ENCODE assay signal across 23 cellular contexts in the genomic region with DNA sequence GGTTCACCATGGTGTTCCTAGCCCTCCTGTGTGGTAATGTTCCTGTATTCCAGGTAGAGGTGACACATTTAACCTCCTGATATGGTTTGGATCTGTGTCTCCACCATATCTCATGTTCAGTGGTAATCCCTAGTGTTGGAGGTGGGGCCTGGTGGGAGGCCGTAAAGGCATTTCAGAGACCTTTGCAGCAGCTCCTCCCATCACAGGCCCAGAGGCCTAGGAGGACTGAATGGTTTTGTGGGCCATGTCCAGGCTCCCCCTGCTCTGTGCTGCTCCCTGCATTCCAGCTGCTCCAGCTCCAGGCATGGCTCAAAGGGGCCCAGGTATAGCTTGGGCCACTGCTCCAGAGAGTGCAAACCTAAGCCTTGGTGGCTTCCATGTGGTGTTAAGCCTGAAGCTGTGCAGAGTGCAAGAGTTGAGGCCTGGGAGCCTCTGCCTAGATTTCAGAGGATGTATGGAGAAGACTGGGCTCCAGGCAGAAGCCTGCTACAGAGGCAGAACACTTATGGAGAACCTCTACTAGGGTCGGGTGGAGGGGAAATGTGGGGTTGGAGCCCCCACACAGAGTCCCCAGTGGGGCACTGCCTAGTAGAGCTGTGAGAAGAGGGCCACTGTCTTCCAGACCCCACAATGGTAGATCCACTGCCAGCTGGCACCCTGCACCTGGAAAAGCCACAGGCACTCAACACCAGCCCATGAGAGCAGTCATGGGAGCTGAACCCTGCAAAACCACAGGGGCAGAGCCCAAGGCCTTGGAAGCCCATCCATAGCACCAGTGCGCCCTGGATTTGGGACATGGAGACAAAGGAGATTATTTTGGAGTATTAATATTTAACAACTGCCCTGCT. TPM values are rescaled to one million over a fixed set of nuclear protein-coding genes. Genes with fewer than 3 reads are reported as not detected.
"Had no signal": no experiment of that assay in that cellular context is flagged by ENCODE, and none has a peak within 500 bp of the region (broad histone marks: within the 10 kb centered on the region; RNA-seq: fewer than 3 reads in every experiment).

No MANE protein-coding gene starts in this region.

- FAIRE-seq: TTC549, urothelium cell line had no signal

- H3K27ac Mint-ChIP-seq: activated naive CD4-positive, alpha-beta T cell treated with anti-CD3 and anti-CD28 coated beads, Interleukin-2, amount 10 ng/mL, durations not matched to agents 7 days and 5 days; activated naive CD8-positive, alpha-beta T cell treated with anti-CD3 and anti-CD28 coated beads, Interleukin-2, amount 10 ng/mL, durations not matched to agents 7 days and 5 days; brain; nephron progenitor cell had no signal

- H3K4me3 ChIP-seq: ascending aorta, gastrocnemius medialis, right atrium auricular region, testis had no signal

- H3K4me3 Mint-ChIP-seq: activated naive CD4-positive, alpha-beta T cell treated with anti-CD3 and anti-CD28 coated beads, Interleukin-2, amount 10 ng/mL, durations not matched to agents 7 days and 5 days; activated naive CD8-positive, alpha-beta T cell treated with anti-CD3 and anti-CD28 coated beads, Interleukin-2, amount 10 ng/mL, durations not matched to agents 7 days and 5 days; brain; naive B cell; nephron progenitor cell; T-helper 1 cell treated with Interleukin-12 subunit alpha and Interleukin-12 subunit beta and Interleukin-4 antibody, amounts not matched to agents 30 μg/mL and 1 μg/mL, for 36 hours had no signal

- H3K27me3 ChIP-seq: ascending aorta, gastrocnemius medialis, right atrium auricular region, testis had no signal

- H3K27me3 Mint-ChIP-seq: activated naive CD4-positive, alpha-beta T cell treated with anti-CD3 and anti-CD28 coated beads, Interleukin-2, amount 10 ng/mL, durations not matched to agents 7 days and 5 days; activated naive CD8-positive, alpha-beta T cell treated with anti-CD3 and anti-CD28 coated beads, Interleukin-2, amount 10 ng/mL, durations not matched to agents 7 days and 5 days had no signal

- H3K36me3 Mint-ChIP-seq: activated naive CD4-positive, alpha-beta T cell treated with anti-CD3 and anti-CD28 coated beads, Interleukin-2, amount 10 ng/mL, durations not matched to agents 7 days and 5 days had no signal

- DNase-seq: activated CD4-positive, alpha-beta T cell treated with anti-CD3 and anti-CD28 coated beads for 4 hours; activated CD4-positive, alpha-beta T cell treated with anti-CD3 and anti-CD28 coated beads, Interleukin-2, amount 50 U/mL, for 4 hours; activated gamma-delta T cell; activated naive CD4-positive, alpha-beta T cell treated with anti-CD3 and anti-CD28 coated beads, Interleukin-2, amount 10 ng/mL, durations not matched to agents 7 days and 5 days; activated naive CD8-positive, alpha-beta T cell treated with anti-CD3 and anti-CD28 coated beads, Interleukin-2, amount 10 ng/mL, durations not matched to agents 7 days and 5 days; activated T-cell treated with anti-CD3 and anti-CD28 coated beads for 4 hours; gastrocnemius medialis; glutamatergic neuron; islet precursor cell; mammary epithelial cell; naive B cell; nephron progenitor cell; nucleus accumbens; stimulated activated naive CD4-positive, alpha-beta T cell treated with Interleukin-2 at 50 U/mL for 16 hours; T-helper 9 cell; testis; trophoblast cell had no signal

- ATAC-seq: gastrocnemius medialis had no signal

- H3K4me1 Mint-ChIP-seq: activated naive CD4-positive, alpha-beta T cell treated with anti-CD3 and anti-CD28 coated beads, Interleukin-2, amount 10 ng/mL, durations not matched to agents 7 days and 5 days; activated naive CD8-positive, alpha-beta T cell treated with anti-CD3 and anti-CD28 coated beads, Interleukin-2, amount 10 ng/mL, durations not matched to agents 7 days and 5 days; brain had no signal

RNA-seq across cellular contexts. Expression of gene SELENBP1, which starts 10.0 kb away (rescaled TPM):
- total RNA-seq: activated naive CD8-positive, alpha-beta T cell treated with anti-CD3 and anti-CD28 coated beads, Interleukin-2, amount 10 ng/mL, durations not matched to agents 7 days and 5 days had no signal
- polyA plus RNA-seq: mammary epithelial cell had no signal
